17 cellular contexts compared by ENCODE assay signal in genomic region chr20:4571759-4572531, GRCh38.
"Had no signal": no experiment of that assay in that cellular context is flagged by ENCODE, and none has a peak within 500 bp of the region (broad histone marks: within the 10 kb centered on the region; RNA-seq: fewer than 3 reads in every experiment).

No MANE protein-coding gene starts in this region.

- H3K27me3 ChIP-seq: testis had no signal

- H3K4me3 ChIP-seq: dorsolateral prefrontal cortex, mucosa of descending colon, testis had no signal

- H3K36me3 Mint-ChIP-seq: activated naive CD8-positive, alpha-beta T cell; type B pancreatic cell had no signal

- H3K4me3 Mint-ChIP-seq: activated naive CD8-positive, alpha-beta T cell; endodermal cell; naive B cell; neural crest cell; type B pancreatic cell had no signal

- H3K4me1 ChIP-seq: testis had no signal

- DNase-seq: activated CD4-positive, alpha-beta T cell treated with anti-CD3 and anti-CD28 coated beads, Interleukin-2, amount 50 U/mL, for 4 hours; dorsolateral prefrontal cortex; endodermal cell; mesenchymal stem cell; mucosa of descending colon; naive B cell; right cardiac atrium; small intestine; stimulated activated CD4-positive, alpha-beta T cell treated with anti-CD3 and anti-CD28 coated beads, Interleukin-15, amount 100 ng/mL, for 24 hours; stimulated activated CD4-positive, alpha-beta T cell treated with anti-CD3 and anti-CD28 coated beads, Interleukin-2, amount 100 ng/mL, for 48 hours; testis; WERI-Rb-1 had no signal

- H3K36me3 ChIP-seq: WERI-Rb-1 had no signal

- H3K27ac Mint-ChIP-seq: activated naive CD8-positive, alpha-beta T cell; endodermal cell; type B pancreatic cell had no signal

- H3K9me3 ChIP-seq: mucosa of descending colon, testis had no signal

- H3K27ac ChIP-seq: dorsolateral prefrontal cortex, epithelial cell of prostate, testis, WERI-Rb-1 had no signal

- FAIRE-seq: colon, small intestine had no signal

- H3K4me1 Mint-ChIP-seq: endodermal cell, naive B cell, neural crest cell had no signal

- ATAC-seq: mucosa of descending colon, right cardiac atrium had no signal

- H3K9me3 Mint-ChIP-seq: endodermal cell, type B pancreatic cell had no signal
